24 cellular contexts compared by ENCODE assay signal in genomic region chr14:43143106-43143505, GRCh38.
"Had no signal": no experiment of that assay in that cellular context is flagged by ENCODE, and none has a peak within 500 bp of the region (broad histone marks: within the 10 kb centered on the region; RNA-seq: fewer than 3 reads in every experiment).

No MANE protein-coding gene starts in this region.

- H3K36me3 Mint-ChIP-seq: immature natural killer cell; mesothelial cell of epicardium; naive B cell; natural killer cell; stimulated activated naive B cell treated with anti-CD40 and anti-IgM and Interleukin-4, amounts not matched to agents 10 μg/mL and 1 μg/mL and 100 μg/mL, for 72 hours had no signal

- H3K27ac Mint-ChIP-seq: immature natural killer cell; mesothelial cell of epicardium; naive B cell; natural killer cell; nephron progenitor cell; stimulated activated naive B cell treated with anti-CD40 and anti-IgM and Interleukin-4, amounts not matched to agents 10 μg/mL and 1 μg/mL and 100 μg/mL, for 72 hours had no signal

- H3K9me3 Mint-ChIP-seq: mesothelial cell of epicardium; nephron progenitor cell; stimulated activated naive B cell treated with anti-CD40 and anti-IgM and Interleukin-4, amounts not matched to agents 10 μg/mL and 1 μg/mL and 100 μg/mL, for 72 hours had no signal

- H3K4me3 Mint-ChIP-seq: immature natural killer cell; mesothelial cell of epicardium; naive B cell; natural killer cell; nephron progenitor cell; stimulated activated naive B cell treated with anti-CD40 and anti-IgM and Interleukin-4, amounts not matched to agents 10 μg/mL and 1 μg/mL and 100 μg/mL, for 72 hours had no signal

- FAIRE-seq: islet of Langerhans had no signal

- H3K4me1 Mint-ChIP-seq: immature natural killer cell; mesothelial cell of epicardium; naive B cell; natural killer cell; nephron progenitor cell; stimulated activated naive B cell treated with anti-CD40 and anti-IgM and Interleukin-4, amounts not matched to agents 10 μg/mL and 1 μg/mL and 100 μg/mL, for 72 hours had no signal

- DNase-seq: hypothalamus; immature natural killer cell; left ventricle myocardium inferior; mesendoderm; naive B cell; natural killer cell; nephron progenitor cell; pancreas; posterior cingulate gyrus; retina; right cardiac atrium; stimulated activated CD4-positive, alpha-beta T cell treated with anti-CD3 and anti-CD28 coated beads, Interleukin-12 subunit alpha, Interleukin-12 subunit beta, amount 100 ng/mL, for 4 hours; stimulated activated CD4-positive, alpha-beta T cell treated with anti-CD3 and anti-CD28 coated beads, Interleukin-15, amount 100 ng/mL, for 24 hours; stimulated activated CD4-positive, alpha-beta T cell treated with anti-CD3 and anti-CD28 coated beads, Interleukin-2, amount 100 ng/mL, for 24 hours; stimulated activated CD4-positive, alpha-beta T cell treated with anti-CD3 and anti-CD28 coated beads, Interleukin-4, amount 100 ng/mL, for 1 hour; stimulated activated naive B cell treated with anti-CD40 and anti-IgM and Interleukin-4, amounts not matched to agents 10 μg/mL and 1 μg/mL and 100 μg/mL, for 72 hours; stimulated activated naive CD8-positive, alpha-beta T cell treated with anti-CD3 and anti-CD28 coated beads, Interleukin-15, Interleukin-2, amounts not matched to agents 100 U/mL and 50 U/mL, for 24 hours; stomach; testis; thyroid gland; transverse colon; upper lobe of left lung had no signal

- H3K27me3 Mint-ChIP-seq: naive B cell; stimulated activated naive B cell treated with anti-CD40 and anti-IgM and Interleukin-4, amounts not matched to agents 10 μg/mL and 1 μg/mL and 100 μg/mL, for 72 hours had no signal
